1 cellular context compared by ENCODE assay signal in the genomic region with DNA sequence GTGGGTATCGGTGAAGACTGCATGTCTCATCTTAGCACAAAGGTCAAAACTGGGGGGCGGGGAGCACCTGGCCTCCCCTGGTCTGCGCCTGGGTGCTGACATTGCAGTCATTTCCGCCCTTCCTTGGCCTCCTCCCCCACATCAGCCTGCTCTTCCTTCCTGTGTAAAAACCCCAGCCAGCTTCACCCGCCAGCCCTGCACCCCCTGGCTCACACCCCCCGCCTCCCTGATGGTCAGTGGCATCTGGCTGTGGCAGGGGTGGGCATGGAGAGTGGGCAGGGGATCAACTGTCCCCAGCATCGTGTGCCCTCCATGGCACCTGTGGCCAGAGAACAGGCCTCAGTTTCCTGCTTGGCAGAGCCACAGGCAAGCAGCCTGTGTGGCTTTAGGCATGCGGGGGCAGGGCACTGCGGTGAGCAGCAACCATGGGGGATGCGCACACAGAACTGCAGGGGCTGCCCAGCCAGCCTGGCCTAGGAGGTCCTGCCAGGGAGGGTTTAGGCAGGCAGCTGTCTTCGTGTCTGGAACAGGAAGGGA.
TF ChIP-seq lines count a peak whose summit lies in the region.

No MANE protein-coding gene starts in this region.

TF ChIP-seq in HepG2, 621 proteins besides CTCF, POLR2A, EP300 and RAD21:
- no peak for TF ChIP-seq SAP130 (CRISPR knock-in tag; IDR thresholded peaks at IDR 0.05; ENCODE audit: low read depth)
- TF ChIP-seq ZNF468 (CRISPR knock-in tag; IDR thresholded peaks at IDR 0.05), result no peak
- no peak for TF ChIP-seq YEATS2 (CRISPR knock-in tag; IDR thresholded peaks at IDR 0.05; ENCODE audit: borderline replicate concordance)
- TF ChIP-seq ZNF773 (CRISPR knock-in tag; IDR thresholded peaks at IDR 0.05; ENCODE audit: borderline replicate concordance), result no peak
- no peak for TF ChIP-seq ZFP41 (CRISPR knock-in tag; IDR thresholded peaks at IDR 0.05; ENCODE audit: borderline replicate concordance)
- no peak for TF ChIP-seq JUNB (CRISPR knock-in tag; IDR thresholded peaks at IDR 0.05; ENCODE audit: borderline replicate concordance)
- TF ChIP-seq ZNF264 (CRISPR knock-in tag; IDR thresholded peaks at IDR 0.05), result no peak
- TF ChIP-seq FOXA1 (IDR thresholded peaks at IDR 0.05), result no peak
- no peak for TF ChIP-seq FOXA1 (CRISPR knock-in tag; IDR thresholded peaks at IDR 0.05)
- TF ChIP-seq ZIK1 (CRISPR knock-in tag; IDR thresholded peaks at IDR 0.05; ENCODE audit: borderline replicate concordance, low read depth), result no peak
- TF ChIP-seq, protein P1, sequence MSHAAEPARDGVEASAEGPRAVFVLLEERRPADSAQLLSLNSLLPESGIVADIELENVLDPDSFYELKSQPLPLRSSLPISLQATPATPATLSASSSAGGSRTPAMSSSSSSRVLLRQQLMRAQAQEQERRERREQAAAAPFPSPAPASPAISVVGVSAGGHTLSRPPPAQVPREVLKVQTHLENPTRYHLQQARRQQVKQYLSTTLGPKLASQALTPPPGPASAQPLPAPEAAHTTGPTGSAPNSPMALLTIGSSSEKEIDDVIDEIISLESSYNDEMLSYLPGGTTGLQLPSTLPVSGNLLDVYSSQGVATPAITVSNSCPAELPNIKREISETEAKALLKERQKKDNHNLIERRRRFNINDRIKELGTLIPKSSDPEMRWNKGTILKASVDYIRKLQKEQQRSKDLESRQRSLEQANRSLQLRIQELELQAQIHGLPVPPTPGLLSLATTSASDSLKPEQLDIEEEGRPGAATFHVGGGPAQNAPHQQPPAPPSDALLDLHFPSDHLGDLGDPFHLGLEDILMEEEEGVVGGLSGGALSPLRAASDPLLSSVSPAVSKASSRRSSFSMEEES (CRISPR knock-in tag; IDR thresholded peaks at IDR 0.05), result no peak
- TF ChIP-seq ZNF768 (CRISPR knock-in tag; IDR thresholded peaks at IDR 0.05), result peak; percentile 30; the same call in 1 of the 2 replicates
- peak; percentile 74 for TF ChIP-seq AGO2 (optimal IDR thresholded peaks at IDR 0.05; ENCODE audit: low read depth, low read length)
- TF ChIP-seq ZSCAN12 (CRISPR knock-in tag; IDR thresholded peaks at IDR 0.05), result no peak
